ENCODE assay signal across 8 cellular contexts in genomic region chr1:55212349-55213028, GRCh38. TPM values are rescaled to one million over a fixed set of nuclear protein-coding genes. Genes with fewer than 3 reads are reported as not detected.
DNase-seq lines count a peak whose midpoint lies in the region; ATAC-seq, FAIRE-seq and TF ChIP-seq lines count a peak whose summit lies in the region.

No MANE protein-coding gene starts in this region.

- H3K9me3 ChIP-seq in SK-N-MC (ENCODE audit: low read depth, low read length) (no peaks in the 10 kb centered on the region), esophagus squamous epithelium (no peaks in the 10 kb centered on the region), small intestine (ENCODE audit: control insufficient read depth, low read depth) (no peaks in the 10 kb centered on the region)

- peaks cover 11 to 79% (median 21%) of the 10 kb centered on the region in 3 donors for H3K4me1 ChIP-seq in esophagus squamous epithelium
- H3K4me1 ChIP-seq in small intestine (ENCODE audit: control insufficient read depth in 2 of 2, insufficient read depth in 1 of 2, low read depth in 1 of 2, low read length in 1 of 2), result peaks cover 3 to 23% of the 10 kb centered on the region in 2 donors

- peak; percentile 21 for DNase-seq in NCI-H345 (lab: John Stamatoyannopoulos, UW)
- no peak for DNase-seq in NCI-H345 treated with DMSO at 0.1 percent for 48 hours (lab: John Stamatoyannopoulos, UW; ENCODE audit: unreplicated experiment)
- no peak for DNase-seq in SK-N-MC (ENCODE audit: low read depth, low spot score)
- no peak for DNase-seq in esophagus squamous epithelium (lab: John Stamatoyannopoulos, UW)
- peak; percentile 30 for DNase-seq in small intestine
- no peak for DNase-seq in GM13977 (ENCODE audit: low spot score)
- DNase-seq in epidermal melanocyte (ENCODE audit: insufficient read length, low spot score), result no peak

- in situ Hi-C loops in GM13977 (cut with MboI; ENCODE audit: low pct_unique_long_range_greater_than_20kb, low sequenced_read_pairs, unreplicated experiment), result no loop called here

- peak overlapping the region; percentile 37; the same call in 1 of the 2 replicates for H3K27ac ChIP-seq in SK-N-MC
- peak overlapping the region in 2 of 4 donors; percentile 93 to 94 for H3K27ac ChIP-seq in esophagus squamous epithelium
- H3K27ac ChIP-seq in small intestine (ENCODE audit: low read depth in 1 of 2, low read length in 1 of 2), result peak overlapping the region in 1 of 2 donors; percentile 62

- H3K9ac ChIP-seq in SK-N-MC (ENCODE audit: insufficient read length), result no peak overlapping the region

- H3K27me3 ChIP-seq in esophagus squamous epithelium, result no peaks in the 10 kb centered on the region
- H3K27me3 ChIP-seq in small intestine (ENCODE audit: control insufficient read depth in 2 of 2, insufficient read depth in 2 of 2, low read length in 2 of 2), result no peaks in the 10 kb centered on the region

- FAIRE-seq in small intestine (lab: Jason Lieb, UNC), result no peak

- WGBS in esophagus squamous epithelium, 2 donors, result 23 to 24% methylated on average over 8 to 10 of the region's 10 CpGs
- WGBS in small intestine, 3 donors, result 8 to 40% (median 21%) methylated on average over 10 of the region's 10 CpGs

- intact Hi-C loops in esophagus squamous epithelium (cut with DNase I), result no loop called here

- H3K36me3 ChIP-seq in SK-N-MC (ENCODE audit: insufficient read depth, low read length) (peaks cover 4% of the 10 kb centered on the region; the same call in 1 of the 2 replicates), esophagus squamous epithelium (no peaks in the 10 kb centered on the region), small intestine (ENCODE audit: control insufficient read depth in 2 of 2, insufficient read depth in 2 of 2, low read length in 2 of 2) (no peaks in the 10 kb centered on the region)

- TF ChIP-seq POLR2A in esophagus squamous epithelium (IDR thresholded peaks at IDR 0.05), result no peak

- ATAC-seq in GM21529 (IDR thresholded peaks at IDR 0.05; ENCODE audit: unreplicated experiment), result no peak

- TF ChIP-seq CTCF in esophagus squamous epithelium (IDR thresholded peaks at IDR 0.05), result no peak
- TF ChIP-seq CTCF in GM13977 (IDR thresholded peaks at IDR 0.05; ENCODE audit: extremely low read depth, insufficient read depth, missing control alignments), result no peak

- peak overlapping the region; percentile 97 for H3K4me3 ChIP-seq in SK-N-MC
- H3K4me3 ChIP-seq in esophagus squamous epithelium, result peak overlapping the region in 3 of 4 donors; percentile 69 to 96 (median 80)
- H3K4me3 ChIP-seq in small intestine (ENCODE audit: low read depth in 1 of 2, low read length in 2 of 2), result peak overlapping the region; percentile 34 to 95

RNA-seq across cellular contexts. Expression of gene USP24, which starts 2.7 kb away (rescaled TPM):
- total RNA-seq in esophagus squamous epithelium, result 10 to 100 TPM; 21.8 to 47.1 (median 28.1) TPM
- polyA plus RNA-seq in small intestine, result 10 to 100 TPM in 2 of 3 donors, 1 to 10 TPM in 1; 7.3 to 11.4 (median 11.1) TPM

Comparison
In these comparisons a context has a peak if more than half of its experiments do, and no peak if none do; other contexts are left out.
1. DNase-seq: peak in NCI-H345 (single experiment) and small intestine (single experiment); none in NCI-H345 treated with DMSO at 0.1 percent for 48 hours (single experiment), SK-N-MC (single experiment), esophagus squamous epithelium (single experiment), GM13977 (single experiment) and epidermal melanocyte (single experiment).
2. Peak in every context shown above with its lines, with median percentiles within 50 percentile points of each other: H3K4me3 ChIP-seq.